In genomic region chr9:89839427-89839826, GRCh38 we compare ENCODE assay signal across 16 cellular contexts.
"Had no signal": no experiment of that assay in that cellular context is flagged by ENCODE, and none has a peak within 500 bp of the region (broad histone marks: within the 10 kb centered on the region; RNA-seq: fewer than 3 reads in every experiment).

No MANE protein-coding gene starts in this region.

- H3K4me3 ChIP-seq: coronary artery, lung, thoracic aorta had no signal

- ATAC-seq: naive thymus-derived CD8-positive, alpha-beta T cell; stimulated activated effector memory CD8-positive, alpha-beta T cell treated with anti-CD3 and anti-CD28 coated beads, Interleukin-12 subunit alpha, Interleukin-12 subunit beta, amount 100 ng/mL, for 72 hours had no signal

- DNase-seq: activated CD4-positive, alpha-beta T cell treated with anti-CD3 and anti-CD28 coated beads, Interleukin-2, amount 50 U/mL, for 4 hours; activated CD4-positive, CD25-positive, alpha-beta regulatory T cell treated with anti-CD3 and anti-CD28 coated beads, Interleukin-2, amount 50 U/mL, for 72 hours; activated T-cell treated with anti-CD3 and anti-CD28 coated beads, Interleukin-2, amount 50 U/mL, for 1 hour; central memory CD4-positive, alpha-beta T cell; effector CD8-positive, alpha-beta T cell; head of caudate nucleus; immature natural killer cell; naive thymus-derived CD8-positive, alpha-beta T cell; stimulated activated CD4-positive, alpha-beta T cell treated with anti-CD3 and anti-CD28 coated beads, Interleukin-1b, Interleukin-23, amount 100 ng/mL, for 48 hours; SW 1271 had no signal

- H3K9me3 Mint-ChIP-seq: activated naive CD4-positive, alpha-beta T cell treated with anti-CD3 and anti-CD28 coated beads, Interleukin-2, amount 50 U/mL, for 24 hours; naive thymus-derived CD8-positive, alpha-beta T cell; stimulated activated effector memory CD8-positive, alpha-beta T cell treated with anti-CD3 and anti-CD28 coated beads, Interleukin-12 subunit alpha, Interleukin-12 subunit beta, amount 100 ng/mL, for 72 hours had no signal

- H3K36me3 ChIP-seq: thoracic aorta had no signal

- H3K36me3 Mint-ChIP-seq: activated naive CD4-positive, alpha-beta T cell treated with anti-CD3 and anti-CD28 coated beads, Interleukin-2, amount 50 U/mL, for 24 hours; immature natural killer cell; naive thymus-derived CD8-positive, alpha-beta T cell; stimulated activated effector memory CD8-positive, alpha-beta T cell treated with anti-CD3 and anti-CD28 coated beads, Interleukin-12 subunit alpha, Interleukin-12 subunit beta, amount 100 ng/mL, for 72 hours had no signal

- H3K4me3 Mint-ChIP-seq: activated naive CD4-positive, alpha-beta T cell treated with anti-CD3 and anti-CD28 coated beads, Interleukin-2, amount 50 U/mL, for 24 hours; immature natural killer cell; naive thymus-derived CD8-positive, alpha-beta T cell; stimulated activated effector memory CD8-positive, alpha-beta T cell treated with anti-CD3 and anti-CD28 coated beads, Interleukin-12 subunit alpha, Interleukin-12 subunit beta, amount 100 ng/mL, for 72 hours had no signal

- H3K4me1 Mint-ChIP-seq: activated naive CD4-positive, alpha-beta T cell treated with anti-CD3 and anti-CD28 coated beads, Interleukin-2, amount 50 U/mL, for 24 hours; immature natural killer cell; stimulated activated effector memory CD8-positive, alpha-beta T cell treated with anti-CD3 and anti-CD28 coated beads, Interleukin-12 subunit alpha, Interleukin-12 subunit beta, amount 100 ng/mL, for 72 hours had no signal

- H3K27ac Mint-ChIP-seq: activated naive CD4-positive, alpha-beta T cell treated with anti-CD3 and anti-CD28 coated beads, Interleukin-2, amount 50 U/mL, for 24 hours; immature natural killer cell; naive thymus-derived CD8-positive, alpha-beta T cell; stimulated activated effector memory CD8-positive, alpha-beta T cell treated with anti-CD3 and anti-CD28 coated beads, Interleukin-12 subunit alpha, Interleukin-12 subunit beta, amount 100 ng/mL, for 72 hours had no signal

- FAIRE-seq: frontal cortex had no signal

- H3K9me3 ChIP-seq: thoracic aorta had no signal

- H3K27ac ChIP-seq: coronary artery, thoracic aorta had no signal

- H3K27me3 Mint-ChIP-seq: activated naive CD4-positive, alpha-beta T cell treated with anti-CD3 and anti-CD28 coated beads, Interleukin-2, amount 50 U/mL, for 24 hours had no signal
